13 cellular contexts compared by ENCODE assay signal in the genomic region with DNA sequence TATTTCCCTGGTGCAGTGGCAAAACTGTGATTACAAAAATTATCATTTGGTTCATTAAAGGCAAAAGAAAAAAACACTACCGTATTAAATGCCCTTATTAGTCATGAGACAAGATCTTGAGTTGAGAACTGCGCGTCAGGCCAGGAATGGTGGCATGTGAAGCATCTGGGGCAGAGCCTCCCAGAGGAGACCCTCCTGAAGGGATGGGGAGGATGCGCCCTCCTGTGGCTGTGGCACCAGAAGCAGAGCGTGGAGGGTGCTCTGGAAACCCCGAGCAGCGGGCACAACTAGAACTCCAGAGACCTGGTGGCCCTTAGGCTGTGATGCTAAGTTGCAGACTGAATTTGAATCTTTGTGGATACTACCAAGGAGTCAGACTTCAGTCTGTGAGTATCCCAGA. TPM values are rescaled to one million over a fixed set of nuclear protein-coding genes. Genes with fewer than 3 reads are reported as not detected.
DNase-seq lines count a peak whose midpoint lies in the region; ATAC-seq and TF ChIP-seq lines count a peak whose summit lies in the region.
"Had no signal": no experiment of that assay in that cellular context is flagged by ENCODE, and none has a peak within 500 bp of the region (broad histone marks: within the 10 kb centered on the region; RNA-seq: fewer than 3 reads in every experiment).

No MANE protein-coding gene starts in this region.

- H3K56ac ChIP-seq in mesendoderm (ENCODE audit: low read length): no peak overlapping the region

- H3K4me1 ChIP-seq in mesendoderm (ENCODE audit: control insufficient read depth, low read depth, low read length) (peaks cover 4% of the 10 kb centered on the region), lower lobe of right lung (peaks cover 36% of the 10 kb centered on the region)
- H3K4me1 ChIP-seq: testis had no signal

- no peak overlapping the region for H3K23ac ChIP-seq in mesendoderm (ENCODE audit: low read length)

- H3K4me2 ChIP-seq in mesendoderm (ENCODE audit: low read length): no peak overlapping the region

- no peak overlapping the region for H2BK5ac ChIP-seq in mesendoderm (ENCODE audit: low read length)

- POLR2A ChIA-PET in GM10248 (lab: Yijun Ruan, JAX): no interaction called here

- intact Hi-C loops in lower lobe of right lung (cut with DNase I): no loop called here

- H2BK120ac ChIP-seq in mesendoderm (ENCODE audit: low read depth, low read length): no peak overlapping the region

- H3K36me3 ChIP-seq in mesendoderm (ENCODE audit: control insufficient read depth, insufficient read depth, low read length) (peaks cover 8% of the 10 kb centered on the region), lower lobe of right lung (peaks cover 64% of the 10 kb centered on the region)

- no peak overlapping the region for H2AK5ac ChIP-seq in mesendoderm (ENCODE audit: low read length)

- peaks cover 31% of the 10 kb centered on the region for H3K79me1 ChIP-seq in mesendoderm (ENCODE audit: low read length)

- H4K5ac ChIP-seq in mesendoderm (ENCODE audit: low read length): no peak overlapping the region

- DNase-seq in D341Med (ENCODE audit: low spot score) (peak; percentile 62), HT1080 (ENCODE audit: low read depth) (peak; percentile 11), cardiac fibroblast (ENCODE audit: low read depth in 2 of 2) (peak; percentile 31 to 36), mesendoderm (peak; percentile 36), GM10248 (ENCODE audit: extremely low spot score) (no peak), lower lobe of right lung (no peak)
- DNase-seq: hypothalamus; NCI-H2081; nephron progenitor cell; RPMI8226; stimulated activated CD4-positive, alpha-beta T cell treated with anti-CD3 and anti-CD28 coated beads, Interleukin-2, amount 100 ng/mL, for 48 hours; testis had no signal

- H3K18ac ChIP-seq in mesendoderm (ENCODE audit: low read length): no peak overlapping the region

- H4K8ac ChIP-seq in mesendoderm (ENCODE audit: low read depth, low read length): no peak overlapping the region

- no peak overlapping the region for H3K4ac ChIP-seq in mesendoderm (ENCODE audit: low read depth, low read length)

- no CpG with 5 or more reads among the region's 7 CpGs for WGBS in mesendoderm (ENCODE audit: extremely low coverage, insufficient coverage, low lambda C conversion rate)

- no peaks in the 10 kb centered on the region for H3K9me3 ChIP-seq in lower lobe of right lung
- H3K9me3 ChIP-seq: testis had no signal

- CTCF ChIA-PET in GM10248 (lab: Yijun Ruan, JAX): no interaction called here

- peak; percentile 20 for TF ChIP-seq CTCF in cardiac fibroblast (IDR thresholded peaks at IDR 0.05; ENCODE audit: low read depth, low read length)
- no peak for TF ChIP-seq CTCF in GM10248 (IDR thresholded peaks at IDR 0.05; ENCODE audit: control extremely low read depth, extremely low read depth, low read depth, missing control alignments)
- TF ChIP-seq CTCF in lower lobe of right lung (IDR thresholded peaks at IDR 0.05): no peak

- H3K27me3 ChIP-seq in mesendoderm (ENCODE audit: insufficient read depth, low read length, poor library complexity): no peaks in the 10 kb centered on the region
- no peaks in the 10 kb centered on the region for H3K27me3 ChIP-seq in lower lobe of right lung (ENCODE audit: low read depth)
- H3K27me3 ChIP-seq: testis had no signal

- no peak overlapping the region for H2BK15ac ChIP-seq in mesendoderm (replicated peaks; ENCODE audit: low read depth)

- H3K27ac ChIP-seq in mesendoderm (ENCODE audit: low read depth, low read length) (no peak overlapping the region), lower lobe of right lung (no peak overlapping the region)
- H3K27ac ChIP-seq: testis had no signal

- peaks cover 80% of the 10 kb centered on the region for H3K79me2 ChIP-seq in mesendoderm (ENCODE audit: control insufficient read depth, insufficient read depth, low read length)

- H3K9ac ChIP-seq in mesendoderm (ENCODE audit: low read length): no peak overlapping the region

- ATAC-seq in GM18519 (IDR thresholded peaks at IDR 0.05; ENCODE audit: low FRiP score, unreplicated experiment) (no peak), lower lobe of right lung (no peak)

- H3K4me3 ChIP-seq in cardiac fibroblast (replicated peaks in 1 of 2; ENCODE audit: low read depth in 2 of 2, low read length in 2 of 2): no peak overlapping the region
- H3K4me3 ChIP-seq in mesendoderm (ENCODE audit: low read length): no peak overlapping the region
- H3K4me3 ChIP-seq in lower lobe of right lung: no peak overlapping the region
- H3K4me3 ChIP-seq: testis had no signal

RNA-seq across cellular contexts. Expression of gene CUL4A, which starts 11.5 kb away (rescaled TPM):
- 159 and 192 TPM in 2 replicates for total RNA-seq in HT1080 (2014; rRNA removed; shearing (Covaris generic))
- 106 and 113 TPM in 2 replicates for polyA plus RNA-seq in HT1080 (2015; cell fraction: cytosol; rRNA removed)
- 96.6 and 163 TPM in 2 replicates for polyA plus RNA-seq in HT1080 (2015; cell fraction: nucleus; rRNA removed)
- 72.3 TPM for polyA plus RNA-seq in mesendoderm (2013, experiment 1 of 2)
- 73.1 TPM for polyA plus RNA-seq in mesendoderm (2013, experiment 2 of 2)
- 60.1 TPM for total RNA-seq in lower lobe of right lung

RNA-seq across cellular contexts. Expression of gene PCID2, which starts 12.4 kb away (rescaled TPM):
- 113 and 114 TPM in 2 replicates for total RNA-seq in HT1080 (2014; rRNA removed; shearing (Covaris generic))
- polyA plus RNA-seq in HT1080 (2015; cell fraction: cytosol; rRNA removed): 94.3 and 110 TPM in 2 replicates
- polyA plus RNA-seq in HT1080 (2015; cell fraction: nucleus; rRNA removed): 173 and 187 TPM in 2 replicates
- polyA plus RNA-seq in mesendoderm (2013, experiment 1 of 2): 54.1 TPM
- 53.2 TPM for polyA plus RNA-seq in mesendoderm (2013, experiment 2 of 2)
- 35.1 TPM for total RNA-seq in lower lobe of right lung

Comparison
In these comparisons a context has a peak if more than half of its experiments do, and no peak if none do; other contexts are left out.
1. DNase-seq: peak in D341Med (single experiment), HT1080 (single experiment), cardiac fibroblast (2 of 2) and mesendoderm (single experiment); none in GM10248 (single experiment) and lower lobe of right lung (single experiment).